27 cellular contexts compared by ENCODE assay signal in the genomic region with DNA sequence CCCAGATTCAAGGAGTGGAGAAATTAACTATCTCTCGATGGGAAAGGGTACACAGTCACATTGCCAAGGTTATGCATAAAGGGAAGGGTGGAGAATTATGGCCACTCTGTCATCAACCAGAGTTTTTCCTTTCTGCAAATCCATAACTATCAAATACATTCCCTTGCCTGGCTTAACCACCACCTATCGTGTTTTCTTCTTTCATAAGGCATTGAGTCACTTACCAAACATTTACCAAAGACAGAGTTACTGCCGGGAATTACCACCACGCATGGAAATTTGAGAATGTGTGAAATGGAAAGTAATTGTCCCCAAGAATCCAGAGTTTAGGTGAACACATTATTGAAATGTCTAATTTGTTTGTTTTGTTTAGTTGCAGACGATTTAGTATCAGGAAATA.
DNase-seq lines count a peak whose midpoint lies in the region; ATAC-seq, FAIRE-seq and TF ChIP-seq lines count a peak whose summit lies in the region.
"Had no signal": no experiment of that assay in that cellular context is flagged by ENCODE, and none has a peak within 500 bp of the region (broad histone marks: within the 10 kb centered on the region; RNA-seq: fewer than 3 reads in every experiment).

No MANE protein-coding gene starts in this region.

- no peak overlapping the region for H3K4me3 ChIP-seq in astrocyte of the cerebellum (ENCODE audit: low read depth, low read length)
- H3K4me3 ChIP-seq: gastroesophageal sphincter, GM23338, hepatocyte, Peyer's patch, spleen had no signal

- H3K4me1 Mint-ChIP-seq in stimulated activated naive B cell treated with anti-CD40 and anti-IgM and Interleukin-4, amounts not matched to agents 10 μg/mL and 1 μg/mL and 100 μg/mL, for 72 hours, result peaks cover 11% of the 10 kb centered on the region in 2 donors

- DNase-seq in M059J (ENCODE audit: low read depth) (peak; percentile 36), astrocyte of the cerebellum (ENCODE audit: low read depth) (peak; percentile 82), kidney tubule cell (ENCODE audit: low spot score) (peak; percentile 80), urothelium cell line (ENCODE audit: low spot score) (peak; percentile 40), HuH-7 (ENCODE audit: low spot score) (no peak)
- DNase-seq in stimulated activated naive B cell treated with anti-CD40 and anti-IgM and Interleukin-4, amounts not matched to agents 10 μg/mL and 1 μg/mL and 100 μg/mL, for 72 hours, result no peak
- DNase-seq: activated CD4-positive, alpha-beta memory T cell treated with anti-CD3 and anti-CD28 coated beads for 36 hours; activated CD4-positive, CD25-positive, alpha-beta regulatory T cell treated with anti-CD3 and anti-CD28 coated beads, Interleukin-2, amount 50 U/mL, for 72 hours; activated CD8-positive, alpha-beta memory T cell treated with anti-CD3 and anti-CD28 coated beads, Interleukin-2, amount 50 U/mL, for 4 hours; central memory CD4-positive, alpha-beta T cell; left ventricle myocardium superior; midbrain; MM.1S; naive thymus-derived CD8-positive, alpha-beta T cell; NCI-H1436 treated with DMSO at 0.1 percent for 48 hours; NCI-H345; Peyer's patch; spleen; substantia nigra; T-helper 1 cell had no signal

- in situ Hi-C loops in astrocyte of the cerebellum (cut with HindIII; ENCODE audit: low sequenced_read_pairs), result no loop called here

- H3K27me3 Mint-ChIP-seq in stimulated activated naive B cell treated with anti-CD40 and anti-IgM and Interleukin-4, amounts not matched to agents 10 μg/mL and 1 μg/mL and 100 μg/mL, for 72 hours, result peaks cover 0 to 5% of the 10 kb centered on the region in 2 donors
- H3K27me3 Mint-ChIP-seq: activated CD4-positive, alpha-beta memory T cell treated with anti-CD3 and anti-CD28 coated beads for 36 hours had no signal

- no peak for ATAC-seq in GM21737 (IDR thresholded peaks at IDR 0.05; ENCODE audit: unreplicated experiment)
- no peak for ATAC-seq in stimulated activated naive B cell treated with anti-CD40 and anti-IgM and Interleukin-4, amounts not matched to agents 10 μg/mL and 1 μg/mL and 100 μg/mL, for 72 hours (replicated peaks)
- ATAC-seq: activated naive CD4-positive, alpha-beta T cell treated with anti-CD3 and anti-CD28 coated beads, Interleukin-2, amount 50 U/mL, for 72 hours; gastroesophageal sphincter; GM23338; left ventricle myocardium superior; naive thymus-derived CD8-positive, alpha-beta T cell had no signal

- H3K27ac Mint-ChIP-seq in stimulated activated naive B cell treated with anti-CD40 and anti-IgM and Interleukin-4, amounts not matched to agents 10 μg/mL and 1 μg/mL and 100 μg/mL, for 72 hours, result no peak overlapping the region
- H3K27ac Mint-ChIP-seq: activated CD4-positive, alpha-beta memory T cell treated with anti-CD3 and anti-CD28 coated beads for 36 hours; activated naive CD4-positive, alpha-beta T cell treated with anti-CD3 and anti-CD28 coated beads, Interleukin-2, amount 50 U/mL, for 72 hours; dendritic cell treated with granulocyte-macrophage colony-stimulating factor and Interleukin-4, amounts not matched to agents 40 ng/mL and 50 ng/mL, for 4 days; GM23338; naive thymus-derived CD8-positive, alpha-beta T cell had no signal

- peaks cover 0 to 4% of the 10 kb centered on the region in 2 donors for H3K36me3 Mint-ChIP-seq in stimulated activated naive B cell treated with anti-CD40 and anti-IgM and Interleukin-4, amounts not matched to agents 10 μg/mL and 1 μg/mL and 100 μg/mL, for 72 hours
- H3K36me3 Mint-ChIP-seq: activated CD4-positive, alpha-beta memory T cell treated with anti-CD3 and anti-CD28 coated beads for 36 hours had no signal

- FAIRE-seq in urothelium cell line (lab: Jason Lieb, UNC), result peak; percentile 73
- FAIRE-seq: GM12892 had no signal

- peaks cover 5 to 6% of the 10 kb centered on the region in 2 donors for H3K9me3 Mint-ChIP-seq in stimulated activated naive B cell treated with anti-CD40 and anti-IgM and Interleukin-4, amounts not matched to agents 10 μg/mL and 1 μg/mL and 100 μg/mL, for 72 hours

- TF ChIP-seq CTCF in astrocyte of the cerebellum (IDR thresholded peaks at IDR 0.05; ENCODE audit: low read depth, low read length, missing control alignments), result no peak

- H3K4me3 Mint-ChIP-seq in stimulated activated naive B cell treated with anti-CD40 and anti-IgM and Interleukin-4, amounts not matched to agents 10 μg/mL and 1 μg/mL and 100 μg/mL, for 72 hours, result no peak overlapping the region
- H3K4me3 Mint-ChIP-seq: activated CD4-positive, alpha-beta memory T cell treated with anti-CD3 and anti-CD28 coated beads for 36 hours; dendritic cell treated with granulocyte-macrophage colony-stimulating factor and Interleukin-4, amounts not matched to agents 40 ng/mL and 50 ng/mL, for 4 days; GM23338 had no signal

Comparison
In these comparisons a context has a peak if more than half of its experiments do, and no peak if none do; other contexts are left out.
1. DNase-seq: peak in M059J (single experiment), astrocyte of the cerebellum (single experiment), kidney tubule cell (single experiment) and urothelium cell line (single experiment); none in stimulated activated naive B cell treated with anti-CD40 and anti-IgM and Interleukin-4, amounts not matched to agents 10 μg/mL and 1 μg/mL and 100 μg/mL, for 72 hours (single experiment) and HuH-7 (single experiment).